9 cellular contexts compared by ENCODE assay signal in genomic region chr6:31114540-31114876, GRCh38. TPM values are rescaled to one million over a fixed set of nuclear protein-coding genes. Genes with fewer than 3 reads are reported as not detected.
DNase-seq lines count a peak whose midpoint lies in the region; ATAC-seq and TF ChIP-seq lines count a peak whose summit lies in the region.
"Had no signal": no experiment of that assay in that cellular context is flagged by ENCODE, and none has a peak within 500 bp of the region (broad histone marks: within the 10 kb centered on the region; RNA-seq: fewer than 3 reads in every experiment).

A gene with protein sequence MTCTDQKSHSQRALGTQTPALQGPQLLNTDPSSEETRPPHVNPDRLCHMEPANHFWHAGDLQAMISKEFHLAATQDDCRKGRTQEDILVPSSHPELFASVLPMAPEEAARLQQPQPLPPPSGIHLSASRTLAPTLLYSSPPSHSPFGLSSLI (plus strand): TSS chr6:31114800. CDS start chr6:31129633, 14,833 bp downstream.

- H3K27ac ChIP-seq in endodermal cell (ENCODE audit: low read depth, low read length) (no peak within 1 kb of the TSS), mesodermal cell (ENCODE audit: low read depth, low read length, severe bottlenecking) (peak within 1 kb of the TSS; percentile 71)

- H3K36me3 Mint-ChIP-seq in endodermal cell (ENCODE audit: low read depth) = no peaks in the 10 kb centered on the region
- H3K36me3 Mint-ChIP-seq: IgD-negative memory B cell had no signal

- no peaks in the 10 kb centered on the region for H3K9me3 Mint-ChIP-seq in endodermal cell
- H3K9me3 Mint-ChIP-seq: IgD-negative memory B cell had no signal

- no peaks in the 10 kb centered on the region for H3K27me3 ChIP-seq in endodermal cell (ENCODE audit: control insufficient read depth, insufficient read depth, low read length, poor library complexity, severe bottlenecking)

- no peak within 1 kb of the TSS for H3K9ac ChIP-seq in endodermal cell (ENCODE audit: extremely low read depth, low read length, poor library complexity, severe bottlenecking)

- no peak for ATAC-seq in GM19467 (IDR thresholded peaks at IDR 0.05; ENCODE audit: unreplicated experiment)

- H3K4me3 Mint-ChIP-seq in endodermal cell = no peak within 1 kb of the TSS
- H3K4me3 Mint-ChIP-seq: IgD-negative memory B cell had no signal

- TF ChIP-seq CTCF in endodermal cell (conservative IDR thresholded peaks at IDR 0.05) = no peak

- H3K9me3 ChIP-seq in endodermal cell (ENCODE audit: control insufficient read depth, low read length) (no peaks in the 10 kb centered on the region), mesodermal cell (ENCODE audit: control insufficient read depth, low read length) (no peaks in the 10 kb centered on the region)

- peaks cover 18% of the 10 kb centered on the region for H3K27me3 Mint-ChIP-seq in endodermal cell (ENCODE audit: insufficient read depth)

- H3K4me3 ChIP-seq in endodermal cell (ENCODE audit: low read length) (no peak within 1 kb of the TSS), mesodermal cell (ENCODE audit: extremely low read depth, insufficient read depth, low read length, poor library complexity, severe bottlenecking) (peak within 1 kb of the TSS; percentile 12)

- peak; percentile 90 for DNase-seq in LHCN-M2 (ENCODE audit: low read depth)
- DNase-seq in endodermal cell = peak; percentile 80
- DNase-seq in ureter (ENCODE audit: low spot score) = peak; percentile 69
- no peak for DNase-seq in effector CD4-positive, alpha-beta T cell
- no peak for DNase-seq in T-helper 2 cell
- DNase-seq in activated CD8-positive, alpha-beta memory T cell treated with anti-CD3 and anti-CD28 coated beads, Interleukin-2, amount 50 U/mL, for 48 hours = no peak

- peaks cover 32% of the 10 kb centered on the region for H3K4me1 Mint-ChIP-seq in endodermal cell

- peak within 1 kb of the TSS; percentile 9 for H3K27ac Mint-ChIP-seq in endodermal cell
- H3K27ac Mint-ChIP-seq: IgD-negative memory B cell had no signal

- 62 to 67% methylated on average over 1 to 3 of the region's 3 CpGs for WGBS in endodermal cell (ENCODE audit: insufficient coverage in 1 of 2, insufficient read length in 1 of 2), 2 experiments
- WGBS in mesodermal cell (ENCODE audit: insufficient coverage in 2 of 2), 2 experiments = 6 to 33% methylated on average over 2 of the region's 3 CpGs

- H3K36me3 ChIP-seq in endodermal cell (ENCODE audit: control insufficient read depth, insufficient read depth, low read length) = no peaks in the 10 kb centered on the region
- H3K36me3 ChIP-seq in mesodermal cell (ENCODE audit: control insufficient read depth, insufficient read depth, low read length) = no peaks in the 10 kb centered on the region

- H3K4me1 ChIP-seq in endodermal cell (ENCODE audit: control insufficient read depth, insufficient read depth, low read length) = peaks cover 9% of the 10 kb centered on the region
- H3K4me1 ChIP-seq in mesodermal cell (ENCODE audit: control insufficient read depth, insufficient read depth, low read length, poor library complexity, severe bottlenecking) = peaks cover 31% of the 10 kb centered on the region

RNA-seq across cellular contexts. Expression of the gene that starts here (rescaled TPM):
- total RNA-seq in LHCN-M2 (2014; rRNA removed) (0.64 and 0.69 TPM in 2 replicates), endodermal cell (1 to 10 TPM; 1.1 to 1.2 TPM), ureter (0.10 TPM)
- 3.1 TPM for polyA plus RNA-seq in LHCN-M2 (2012)
- not detected for polyA plus RNA-seq in endodermal cell (2013, experiment 1 of 2)
- polyA plus RNA-seq in endodermal cell (2013, experiment 2 of 2) = not detected
- polyA plus RNA-seq in mesodermal cell (2013, experiment 1 of 2) = 0.15 TPM
- polyA plus RNA-seq in mesodermal cell (2013, experiment 2 of 2) = 0.76 TPM

Comparison
In these comparisons a context has a peak if more than half of its experiments do, and no peak if none do; other contexts are left out.
1. Peak in DNase-seq in ureter; RNA of the gene not detected or under 1 TPM.
2. DNase-seq: peak in LHCN-M2 (single experiment) and endodermal cell (single experiment); none in effector CD4-positive, alpha-beta T cell (single experiment), T-helper 2 cell (0 of 5) and activated CD8-positive, alpha-beta memory T cell treated with anti-CD3 and anti-CD28 coated beads, Interleukin-2, amount 50 U/mL, for 48 hours (single experiment).